Comparison of ENCODE assay signal across 8 cellular contexts in genomic region chr22:37659897-37660708, GRCh38. TPM values are rescaled to one million over a fixed set of nuclear protein-coding genes. Genes with fewer than 3 reads are reported as not detected.
DNase-seq lines count a peak whose midpoint lies in the region; ATAC-seq and TF ChIP-seq lines count a peak whose summit lies in the region.

No MANE protein-coding gene starts in this region.

- CTCF ChIA-PET in Calu3 (lab: Charles Lee), result interaction anchor here (1.8 kb wide), 1 partner anchor 21 kb away, joined by 13 read pairs; no protein-coding TSS in a partner anchor

- peaks cover 33% of the 10 kb centered on the region for H3K4me1 ChIP-seq in neuron (ENCODE audit: insufficient read depth, low read length)
- peaks cover 0 to 41% (median 25%) of the 10 kb centered on the region in 4 donors for H3K4me1 ChIP-seq in tibial artery

- H3K9me3 ChIP-seq in neuron (ENCODE audit: low read length), result no peaks in the 10 kb centered on the region
- no peaks in the 10 kb centered on the region for H3K9me3 ChIP-seq in tibial artery

- no peak for TF ChIP-seq CTCF in Calu3 (IDR thresholded peaks at IDR 0.05; ENCODE audit: unreplicated experiment)
- TF ChIP-seq CTCF in dorsolateral prefrontal cortex (IDR thresholded peaks at IDR 0.05 in 54 of 56, conservative IDR thresholded peaks at IDR 0.05 in 2 of 56; ENCODE audit: low read depth in 1 of 56, partially characterized antibody in 56 of 56), result no peak
- TF ChIP-seq CTCF in tibial artery (IDR thresholded peaks at IDR 0.05), result no peak

- intact Hi-C loops in Calu3 (cut with micrococcal nuclease; ENCODE audit: unreplicated experiment), result no loop called here
- intact Hi-C loops in dorsolateral prefrontal cortex (cut with DNase I), result loop anchor here (2.0 to 10.0 kb wide), 3 partner anchors 21 to 145 kb away; partner anchors contain the start of genes GCAT (in 1 of the 2) and GGA1 (in 1 of the 2)
- intact Hi-C loops in tibial artery (cut with DNase I; ENCODE audit: low total_unique reads), result no loop called here

- peak overlapping the region; percentile 74 for H3K27ac Mint-ChIP-seq in Calu3 (ENCODE audit: unreplicated experiment)

- peaks cover 4% of the 10 kb centered on the region for H3K36me3 ChIP-seq in neuron (ENCODE audit: insufficient read depth, low read length)
- H3K36me3 ChIP-seq in tibial artery, result no peaks in the 10 kb centered on the region

- no peaks in the 10 kb centered on the region for H3K27me3 ChIP-seq in dorsolateral prefrontal cortex
- no peaks in the 10 kb centered on the region for H3K27me3 ChIP-seq in neuron (ENCODE audit: insufficient read depth, low read length)
- H3K27me3 ChIP-seq in tibial artery, result no peaks in the 10 kb centered on the region

- DNase-seq in Calu3, result no peak
- peak; percentile 38 for DNase-seq in NCI-H69 (lab: John Stamatoyannopoulos, UW)
- no peak for DNase-seq in dorsolateral prefrontal cortex
- DNase-seq in tibial artery, result no peak
- DNase-seq in GM03348 (ENCODE audit: low spot score), result no peak
- no peak for DNase-seq in stimulated activated CD8-positive, alpha-beta memory T cell treated with anti-CD3 and anti-CD28 coated beads, Interleukin-4, amount 100 ng/mL, for 48 hours

- no peak for ATAC-seq in HG02884 (IDR thresholded peaks at IDR 0.05; ENCODE audit: unreplicated experiment)

- H3K4me3 Mint-ChIP-seq in Calu3 (ENCODE audit: low read depth, unreplicated experiment), result peak overlapping the region; percentile 92

- H3K27ac ChIP-seq in dorsolateral prefrontal cortex, result peak overlapping the region in 43 of 59 donors; percentile 1 to 92 (median 69)
- H3K27ac ChIP-seq in tibial artery, result no peak overlapping the region

- no peak overlapping the region for H2AFZ ChIP-seq in neuron (ENCODE audit: low read depth, low read length)

- H3K27me3 Mint-ChIP-seq in Calu3 (ENCODE audit: unreplicated experiment), result no peaks in the 10 kb centered on the region

- BruUV-seq in Calu3 (replicated peaks; lab: Mats Ljungman, UMichigan), result TSS peak; percentile 29

- H3K9me3 Mint-ChIP-seq in Calu3 (ENCODE audit: low read depth, unreplicated experiment), result no peaks in the 10 kb centered on the region

- H3K4me1 Mint-ChIP-seq in Calu3 (ENCODE audit: low read depth, unreplicated experiment), result peaks cover 40% of the 10 kb centered on the region

- H3K36me3 Mint-ChIP-seq in Calu3 (ENCODE audit: insufficient read depth, unreplicated experiment), result peaks cover 30% of the 10 kb centered on the region

- H3K4me3 ChIP-seq in dorsolateral prefrontal cortex (peak overlapping the region; percentile 49 to 82 (median 71)), neuron (ENCODE audit: low read length) (peak overlapping the region; percentile 73), tibial artery (peak overlapping the region in 1 of 2 donors; percentile 65)

RNA-seq across cellular contexts. Expression of gene PDXP, which starts 1.6 kb away (rescaled TPM):
- total RNA-seq in Calu3 (2022), result 18.4 and 21.4 TPM in 2 replicates
- 100 to 1,000 TPM in 119 of 120 experiments, 10 to 100 TPM in 1; 62.4 to 280 (median 189) TPM for total RNA-seq in dorsolateral prefrontal cortex

RNA-seq across cellular contexts. Expression of gene LGALS1, which starts 15.3 kb away (rescaled TPM):
- 61.4 and 72.3 TPM in 2 replicates for total RNA-seq in Calu3 (2022)
- total RNA-seq in dorsolateral prefrontal cortex, result 100 to 1,000 TPM; 153 to 409 (median 258) TPM

RNA-seq across cellular contexts. Expression of gene SH3BP1, which starts 20.6 kb away (rescaled TPM):
- total RNA-seq in Calu3 (2022), result 13.0 and 17.6 TPM in 2 replicates
- total RNA-seq in dorsolateral prefrontal cortex, result 10 to 100 TPM in 80 of 120 experiments, 1 to 10 TPM in 40; 5.9 to 31.1 (median 11.7) TPM

RNA-seq across cellular contexts. Expression of gene NOL12, which starts 26.0 kb away (rescaled TPM):
- total RNA-seq in Calu3 (2022) (23.7 and 26.8 TPM in 2 replicates), dorsolateral prefrontal cortex (10 to 100 TPM; 14.9 to 41.9 (median 27.5) TPM)

RNA-seq across cellular contexts. Expression of gene TRIOBP, which starts 36.7 kb away (rescaled TPM):
- total RNA-seq in Calu3 (2022) (85.3 and 86.5 TPM in 2 replicates), dorsolateral prefrontal cortex (10 to 100 TPM in 114 of 120 experiments, 1 to 10 TPM in 6; 7.5 to 29.3 (median 14.5) TPM)

Comparison
In these comparisons a context has a peak if more than half of its experiments do, and no peak if none do; other contexts are left out.
1. H3K27ac ChIP-seq: peak in dorsolateral prefrontal cortex (43 of 59); none in tibial artery (0 of 2).
2. intact Hi-C loops: an anchor here in dorsolateral prefrontal cortex (2.0 to 10.0 kb wide); none called in Calu3 and tibial artery.